Comparison of ENCODE assay signal across 1 cellular context in the genomic region with DNA sequence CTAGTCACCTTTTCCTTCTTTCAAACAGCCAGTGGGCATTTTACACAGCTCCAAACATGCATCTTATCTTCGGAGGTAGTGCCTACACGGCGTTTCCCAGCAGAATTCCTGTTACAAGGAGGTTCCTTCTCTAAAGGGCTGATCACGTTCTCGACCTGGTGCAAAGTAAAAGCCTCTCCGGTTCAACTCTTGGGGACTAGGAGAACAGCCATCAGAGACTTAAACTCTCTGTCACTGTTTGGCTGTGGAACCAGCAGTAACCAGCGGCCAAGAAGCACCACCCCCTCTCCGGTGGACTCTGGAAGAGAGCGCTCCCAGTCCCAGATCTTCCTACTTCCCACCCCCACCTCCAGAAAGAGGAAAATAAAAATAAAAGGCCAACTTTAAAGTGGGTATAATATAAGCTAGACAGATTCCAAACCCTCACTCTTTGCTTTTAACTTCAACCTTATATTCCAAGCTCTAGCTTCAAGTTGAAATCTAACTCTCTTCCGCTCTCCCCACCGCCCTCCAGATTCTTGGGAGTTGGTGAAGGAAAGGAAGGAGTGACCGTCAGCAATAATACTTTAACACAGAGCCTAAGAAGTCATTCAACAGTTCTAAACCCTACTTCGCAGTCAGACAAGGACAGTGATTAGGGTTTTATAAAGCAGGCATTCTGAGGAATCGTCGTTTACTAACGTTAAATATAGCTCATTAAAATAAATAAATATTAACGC.
TF ChIP-seq lines count a peak whose summit lies in the region.

No MANE protein-coding gene starts in this region.

TF ChIP-seq in neural cell, 6 proteins besides CTCF, POLR2A, EP300 and RAD21 (continued from another document):
- TF ChIP-seq, protein P1, sequence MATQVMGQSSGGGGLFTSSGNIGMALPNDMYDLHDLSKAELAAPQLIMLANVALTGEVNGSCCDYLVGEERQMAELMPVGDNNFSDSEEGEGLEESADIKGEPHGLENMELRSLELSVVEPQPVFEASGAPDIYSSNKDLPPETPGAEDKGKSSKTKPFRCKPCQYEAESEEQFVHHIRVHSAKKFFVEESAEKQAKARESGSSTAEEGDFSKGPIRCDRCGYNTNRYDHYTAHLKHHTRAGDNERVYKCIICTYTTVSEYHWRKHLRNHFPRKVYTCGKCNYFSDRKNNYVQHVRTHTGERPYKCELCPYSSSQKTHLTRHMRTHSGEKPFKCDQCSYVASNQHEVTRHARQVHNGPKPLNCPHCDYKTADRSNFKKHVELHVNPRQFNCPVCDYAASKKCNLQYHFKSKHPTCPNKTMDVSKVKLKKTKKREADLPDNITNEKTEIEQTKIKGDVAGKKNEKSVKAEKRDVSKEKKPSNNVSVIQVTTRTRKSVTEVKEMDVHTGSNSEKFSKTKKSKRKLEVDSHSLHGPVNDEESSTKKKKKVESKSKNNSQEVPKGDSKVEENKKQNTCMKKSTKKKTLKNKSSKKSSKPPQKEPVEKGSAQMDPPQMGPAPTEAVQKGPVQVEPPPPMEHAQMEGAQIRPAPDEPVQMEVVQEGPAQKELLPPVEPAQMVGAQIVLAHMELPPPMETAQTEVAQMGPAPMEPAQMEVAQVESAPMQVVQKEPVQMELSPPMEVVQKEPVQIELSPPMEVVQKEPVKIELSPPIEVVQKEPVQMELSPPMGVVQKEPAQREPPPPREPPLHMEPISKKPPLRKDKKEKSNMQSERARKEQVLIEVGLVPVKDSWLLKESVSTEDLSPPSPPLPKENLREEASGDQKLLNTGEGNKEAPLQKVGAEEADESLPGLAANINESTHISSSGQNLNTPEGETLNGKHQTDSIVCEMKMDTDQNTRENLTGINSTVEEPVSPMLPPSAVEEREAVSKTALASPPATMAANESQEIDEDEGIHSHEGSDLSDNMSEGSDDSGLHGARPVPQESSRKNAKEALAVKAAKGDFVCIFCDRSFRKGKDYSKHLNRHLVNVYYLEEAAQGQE (IDR thresholded peaks at IDR 0.05; ENCODE audit: borderline replicate concordance), result no peak
- no peak for TF ChIP-seq TAF1 (IDR thresholded peaks at IDR 0.05; ENCODE audit: low read depth)
